In genomic region chr17:67366193-67367157, GRCh38 we compare ENCODE assay signal across 1 cellular context.
TF ChIP-seq lines count a peak whose summit lies in the region.

TSS of gene PSMD12 (minus strand) at chr17:67366577. CDS start at chr17:67366519, 58 bp downstream.

TF ChIP-seq in WTC11, 78 proteins besides CTCF, POLR2A, EP300 and RAD21 (continued from another document):
- TF ChIP-seq USF2 (CRISPR knock-in tag; IDR thresholded peaks at IDR 0.05) (peak; percentile 20; the same call in 1 of the 2 replicates), ZBTB21 (CRISPR knock-in tag; IDR thresholded peaks at IDR 0.05; ENCODE audit: borderline replicate concordance) (peak; percentile 81; the same call in 1 of the 2 replicates), PREB (CRISPR knock-in tag; IDR thresholded peaks at IDR 0.05; ENCODE audit: borderline replicate concordance) (no peak), CREB1 (CRISPR knock-in tag; IDR thresholded peaks at IDR 0.05) (no peak), OVOL2 (CRISPR knock-in tag; IDR thresholded peaks at IDR 0.05; ENCODE audit: borderline replicate concordance) (no peak), KAT7 (CRISPR knock-in tag; IDR thresholded peaks at IDR 0.05; ENCODE audit: borderline replicate concordance) (0 out of 2 replicates have a peak, but pooled peaks have one; percentile 63), RELA (CRISPR knock-in tag; IDR thresholded peaks at IDR 0.05; ENCODE audit: borderline replicate concordance) (no peak), NFE2L1 (CRISPR knock-in tag; IDR thresholded peaks at IDR 0.05) (peak; percentile 93), ZNF532 (CRISPR knock-in tag; IDR thresholded peaks at IDR 0.05; ENCODE audit: borderline replicate concordance) (no peak), PRDM15 (CRISPR knock-in tag; IDR thresholded peaks at IDR 0.05) (peak; percentile 27; the same call in 1 of the 2 replicates), ZNF512 (CRISPR knock-in tag; IDR thresholded peaks at IDR 0.05; ENCODE audit: borderline replicate concordance) (no peak), USF1 (CRISPR knock-in tag; IDR thresholded peaks at IDR 0.05) (0 out of 2 replicates have a peak, but pooled peaks have one; percentile 27), NR3C1 (CRISPR knock-in tag; conservative IDR thresholded peaks at IDR 0.05; ENCODE audit: low read depth) (no peak), ATF3 (CRISPR knock-in tag; conservative IDR thresholded peaks at IDR 0.05) (no peak), FOXJ3 (CRISPR knock-in tag; IDR thresholded peaks at IDR 0.05; ENCODE audit: borderline replicate concordance) (no peak), ARID4B (CRISPR knock-in tag; IDR thresholded peaks at IDR 0.05; ENCODE audit: borderline replicate concordance) (peak; percentile 60; the same call in 1 of the 2 replicates), SP1 (CRISPR knock-in tag; conservative IDR thresholded peaks at IDR 0.05) (peak; percentile 93), ERG (CRISPR knock-in tag; IDR thresholded peaks at IDR 0.05) (0 out of 2 replicates have a peak, but pooled peaks have one; percentile 30), SMAD4 (CRISPR knock-in tag; IDR thresholded peaks at IDR 0.05) (no peak), AR (CRISPR knock-in tag; IDR thresholded peaks at IDR 0.05) (no peak), GABPB1 (CRISPR knock-in tag; IDR thresholded peaks at IDR 0.05) (peak; percentile 94), NR1H2 (CRISPR knock-in tag; IDR thresholded peaks at IDR 0.05) (no peak), NFYB (CRISPR knock-in tag; conservative IDR thresholded peaks at IDR 0.05; ENCODE audit: low read depth) (no peak), IRF2 (CRISPR knock-in tag; IDR thresholded peaks at IDR 0.05; ENCODE audit: borderline replicate concordance, low read depth) (no peak), HMGXB4 (CRISPR knock-in tag; IDR thresholded peaks at IDR 0.05) (0 out of 2 replicates have a peak, but pooled peaks have one; percentile 89), ZNF232 (CRISPR knock-in tag; IDR thresholded peaks at IDR 0.05) (peak; percentile 64; the same call in 1 of the 2 replicates), ZNF317 (CRISPR knock-in tag; IDR thresholded peaks at IDR 0.05; ENCODE audit: borderline replicate concordance, low read depth) (no peak)
